Comparison of ENCODE assay signal across 23 cellular contexts in genomic region chr5:57406591-57406990, GRCh38.
DNase-seq lines count a peak whose midpoint lies in the region; ATAC-seq and TF ChIP-seq lines count a peak whose summit lies in the region.
"Had no signal": no experiment of that assay in that cellular context is flagged by ENCODE, and none has a peak within 500 bp of the region (broad histone marks: within the 10 kb centered on the region; RNA-seq: fewer than 3 reads in every experiment).

No MANE protein-coding gene starts in this region.

- DNase-seq in DMS 273 (lab: John Stamatoyannopoulos, UW; ENCODE audit: unreplicated experiment): peak; percentile 33
- DNase-seq in DMS 273 treated with DMSO at 0.1 percent for 48 hours (lab: John Stamatoyannopoulos, UW): no peak
- peak; percentile 45 to 82 for DNase-seq in NCI-H446 (lab: John Stamatoyannopoulos, UW)
- no peak for DNase-seq in left ventricle myocardium superior
- no peak for DNase-seq in thoracic aorta (ENCODE audit: low spot score)
- no peak for DNase-seq in NCI-H1417 (lab: John Stamatoyannopoulos, UW)
- DNase-seq in activated naive CD4-positive, alpha-beta T cell (lab: John Stamatoyannopoulos, UW): no peak
- DNase-seq: CD8-positive, alpha-beta memory T cell; DMS153; DND-41; HCEC 1CT; NCI-H1092; NCI-H1436; NCI-H187; NCI-H2171 treated with DMSO at 0.1 percent for 48 hours; NCI-H526; NCI-H82; NK-92 treated with Interleukin-12 subunit alpha and Interleukin-12 subunit beta, amount 100 ng/mL, for 24 hours; PC-3 had no signal

- no peak overlapping the region for H3K4me3 ChIP-seq in thoracic aorta
- H3K4me3 ChIP-seq: SJSA1 had no signal

- H3K27ac ChIP-seq in thoracic aorta: peak overlapping the region; percentile 25 to 80
- H3K27ac ChIP-seq: 22Rv1, HL-60, SJSA1 had no signal

- no peaks in the 10 kb centered on the region for H3K36me3 ChIP-seq in thoracic aorta
- H3K36me3 ChIP-seq: SJSA1 had no signal

- peaks cover 52 to 76% of the 10 kb centered on the region in 2 donors for H3K4me1 ChIP-seq in thoracic aorta (ENCODE audit: control insufficient read depth in 1 of 2, low read depth in 2 of 2)
- H3K4me1 ChIP-seq: SJSA1 had no signal

- ATAC-seq in left ventricle myocardium superior: peak; percentile 44
- no peak for ATAC-seq in thoracic aorta (ENCODE audit: insufficient number of reproducible peaks, low FRiP score, low read depth)
- ATAC-seq in HG03139 (IDR thresholded peaks at IDR 0.05; ENCODE audit: unreplicated experiment): no peak
- ATAC-seq: PC-3 had no signal

- intact Hi-C loops in left ventricle myocardium superior (cut with micrococcal nuclease): no loop called here

- no peaks in the 10 kb centered on the region for H3K9me3 ChIP-seq in thoracic aorta
- H3K9me3 ChIP-seq: SJSA1 had no signal

- no peak for TF ChIP-seq CTCF in thoracic aorta (IDR thresholded peaks at IDR 0.05)

- H3K27me3 ChIP-seq in thoracic aorta (replicated peaks; ENCODE audit: insufficient read depth): no peaks in the 10 kb centered on the region
- H3K27me3 ChIP-seq: SJSA1 had no signal

Comparison
In these comparisons a context has a peak if more than half of its experiments do, and no peak if none do; other contexts are left out.
1. DNase-seq: peak in DMS 273 (single experiment) and NCI-H446 (2 of 2); none in DMS 273 treated with DMSO at 0.1 percent for 48 hours (single experiment), left ventricle myocardium superior (single experiment), thoracic aorta (single experiment), NCI-H1417 (0 of 3) and activated naive CD4-positive, alpha-beta T cell (0 of 4).